ENCODE assay signal across 9 cellular contexts in the genomic region with DNA sequence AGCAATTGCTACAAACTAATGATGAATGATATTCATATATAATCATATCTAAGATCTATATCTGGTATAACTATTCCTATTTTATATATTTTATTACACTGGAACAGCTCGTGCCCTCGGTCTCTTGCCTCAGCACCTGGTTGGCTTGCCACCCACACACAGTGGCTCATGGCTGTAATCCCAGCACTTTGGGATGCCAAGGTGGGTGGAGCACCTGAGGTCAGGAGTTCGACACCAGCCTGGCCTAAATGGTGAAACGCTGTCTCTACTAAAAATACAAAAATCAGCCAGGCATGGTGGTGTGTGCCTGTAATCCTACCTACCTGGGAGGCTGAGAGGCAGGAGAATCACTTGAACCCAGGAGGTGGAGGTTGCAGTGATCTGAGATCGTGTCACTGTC. TPM values are rescaled to one million over a fixed set of nuclear protein-coding genes. Genes with fewer than 3 reads are reported as not detected.
DNase-seq lines count a peak whose midpoint lies in the region; ATAC-seq, FAIRE-seq and TF ChIP-seq lines count a peak whose summit lies in the region.
"Not testable (repeated sequence)": the region's sequence is repeated elsewhere in the genome, so short reads cannot be mapped to it uniquely, and the experiment has no call there.
"Had no signal": no experiment of that assay in that cellular context is flagged by ENCODE, and none has a peak within 500 bp of the region (broad histone marks: within the 10 kb centered on the region; RNA-seq: fewer than 3 reads in every experiment).

No MANE protein-coding gene starts in this region.

- not testable (repeated sequence) for H3K27ac Mint-ChIP-seq in CD8-positive, alpha-beta T cell
- peak overlapping the region; percentile 92 for H3K27ac Mint-ChIP-seq in activated B cell treated with CpG ODN at 0.5 μM for 24 hours
- peak overlapping the region; percentile 96 for H3K27ac Mint-ChIP-seq in mesothelial cell of epicardium
- peak overlapping the region; percentile 93 for H3K27ac Mint-ChIP-seq in type B pancreatic cell

- intact Hi-C loops in CD8-positive, alpha-beta T cell (cut with DNase I, micrococcal nuclease): loop anchor here in 1 of 2 experiments (2.0 kb wide), 1 partner anchor 97 kb away; no protein-coding TSS in a partner anchor
- intact Hi-C loops in activated B cell treated with CpG ODN at 0.5 μM for 24 hours (cut with micrococcal nuclease) (loop anchor here (2.0 kb wide), 2 partner anchors 35 to 131 kb away; a partner anchor contains a TSS), GM12878 (cut with micrococcal nuclease; ENCODE audit: unreplicated experiment) (loop anchor here (2.0 to 10.0 kb wide), 2 partner anchors 65 to 131 kb away; a partner anchor contains a TSS)
- intact Hi-C loops in sigmoid colon (cut with DNase I): not testable (repeated sequence)

- DNase-seq in CD8-positive, alpha-beta T cell; MM.1S; activated B cell treated with CpG ODN at 0.5 μM for 24 hours; GM12878 (ENCODE audit: low read depth, low spot score); mesothelial cell of epicardium (ENCODE audit: low spot score in 2 of 2, unreplicated experiment in 2 of 2); sigmoid colon; type B pancreatic cell (ENCODE audit: extremely low spot score, unreplicated experiment): not testable (repeated sequence)

- not testable (repeated sequence) for TF ChIP-seq POLR2A in GM12878 (IDR thresholded peaks at IDR 0.05; ENCODE audit: low read depth, low read length); gastroesophageal sphincter (IDR thresholded peaks at IDR 0.05); sigmoid colon (IDR thresholded peaks at IDR 0.05)

- not testable (repeated sequence) for H3K27me3 ChIP-seq in CD8-positive, alpha-beta T cell (ENCODE audit: insufficient read depth, low read length); MM.1S (replicated peaks; ENCODE audit: insufficient read depth, low read length); GM12878 (replicated peaks in 1 of 2; ENCODE audit: control insufficient read depth in 2 of 2, insufficient read depth in 2 of 2, low read length in 1 of 2); gastroesophageal sphincter; sigmoid colon

- peak overlapping the region; percentile 80 for H3K4me3 Mint-ChIP-seq in CD8-positive, alpha-beta T cell
- H3K4me3 Mint-ChIP-seq in activated B cell treated with CpG ODN at 0.5 μM for 24 hours: peak overlapping the region; percentile 85
- peak overlapping the region; percentile 59 for H3K4me3 Mint-ChIP-seq in mesothelial cell of epicardium
- peak overlapping the region; percentile 85 for H3K4me3 Mint-ChIP-seq in type B pancreatic cell

- not testable (repeated sequence) for TF ChIP-seq RAD21 in GM12878 (IDR thresholded peaks at IDR 0.05; ENCODE audit: insufficient read depth, low read depth, low read length)

- POLR2A ChIA-PET in CD8-positive, alpha-beta T cell (lab: Charles Lee): not testable (repeated sequence)
- POLR2A ChIA-PET in activated B cell treated with CpG ODN at 0.5 μM for 24 hours (lab: Charles Lee) (interaction anchor here (1.0 to 1.8 kb wide), 3 partner anchors 107 to 473 kb away, joined by 4 to 9 read pairs (median 5); a partner anchor contains a TSS), GM12878 (lab: Charles Lee) (interaction anchor here (0.6 kb wide), 1 partner anchor 110 kb away, joined by 3 read pairs; no protein-coding TSS in a partner anchor)

- H3K4me1 ChIP-seq in CD8-positive, alpha-beta T cell (ENCODE audit: insufficient read depth, low read length); MM.1S (ENCODE audit: low read length); GM12878 (ENCODE audit: control insufficient read depth, insufficient read depth, low read length): not testable (repeated sequence)
- H3K4me1 ChIP-seq in gastroesophageal sphincter: peaks cover 0 to 21% (median under 1%) of the 10 kb centered on the region in 3 donors
- peaks cover 0 to 16% (median 9%) of the 10 kb centered on the region in 4 donors for H3K4me1 ChIP-seq in sigmoid colon

- H3K36me3 Mint-ChIP-seq in CD8-positive, alpha-beta T cell; activated B cell treated with CpG ODN at 0.5 μM for 24 hours (ENCODE audit: low read depth); mesothelial cell of epicardium; type B pancreatic cell: not testable (repeated sequence)

- SMC1A ChIA-PET in GM12878 (lab: Charles Lee; ENCODE audit: uncharacterized antibody, unreplicated experiment): interaction anchor here (0.7 to 1.8 kb wide), 5 partner anchors 41 to 134 kb away, joined by 3 to 5 read pairs (median 3); a partner anchor contains a TSS

- peak overlapping the region; percentile 45; the same call in 1 of the 2 replicates for H3K4me2 ChIP-seq in MM.1S (ENCODE audit: low read depth, low read length)
- H3K4me2 ChIP-seq in GM12878 (ENCODE audit: control insufficient read depth, insufficient read depth): not testable (repeated sequence)

- TF ChIP-seq CTCF in CD8-positive, alpha-beta T cell (IDR thresholded peaks at IDR 0.05); MM.1S (IDR thresholded peaks at IDR 0.05; ENCODE audit: low read length); activated B cell treated with CpG ODN at 0.5 μM for 24 hours (IDR thresholded peaks at IDR 0.05); GM12878 (IDR thresholded peaks at IDR 0.05 in 2 of 3, conservative IDR thresholded peaks at IDR 0.05 in 1 of 3; ENCODE audit: control insufficient read depth in 2 of 3, extremely low read depth in 1 of 3, insufficient read depth in 1 of 3, low read depth in 3 of 3, low read length in 3 of 3); gastroesophageal sphincter (IDR thresholded peaks at IDR 0.05); mesothelial cell of epicardium (IDR thresholded peaks at IDR 0.05; ENCODE audit: unreplicated experiment); sigmoid colon (IDR thresholded peaks at IDR 0.05); type B pancreatic cell (conservative IDR thresholded peaks at IDR 0.05): not testable (repeated sequence)

- not testable (repeated sequence) for H3K79me2 ChIP-seq in MM.1S (ENCODE audit: low read length); GM12878 (ENCODE audit: control insufficient read depth, insufficient read depth, low read length)

- CTCF ChIA-PET in CD8-positive, alpha-beta T cell (lab: Charles Lee): not testable (repeated sequence)
- CTCF ChIA-PET in activated B cell treated with CpG ODN at 0.5 μM for 24 hours (lab: Charles Lee) (interaction anchor here (0.6 kb wide), 1 partner anchor 521 kb away, joined by 3 read pairs; no protein-coding TSS in a partner anchor), GM12878 (lab: Yijun Ruan, JAX) (interaction anchor here (0.6 to 3.4 kb wide), 14 partner anchors 10 to 200 kb away, joined by 3 to 17 read pairs (median 4); a partner anchor contains a TSS)

- WGBS in GM12878 (ENCODE audit: insufficient coverage, insufficient replicate concordance, low lambda C conversion rate, missing lambda C conversion rate): 30% methylated on average over 5 of the region's 5 CpGs
- WGBS in gastroesophageal sphincter (ENCODE audit: low coverage in 1 of 2), 2 donors: 68 to 79% methylated on average over 5 of the region's 5 CpGs
- 62 to 79% methylated on average over 5 of the region's 5 CpGs for WGBS in sigmoid colon, 2 donors

- not testable (repeated sequence) for H3K27me3 Mint-ChIP-seq in CD8-positive, alpha-beta T cell (ENCODE audit: low read depth); activated B cell treated with CpG ODN at 0.5 μM for 24 hours; mesothelial cell of epicardium (ENCODE audit: low read depth); type B pancreatic cell

- not testable (repeated sequence) for H3K4me3 ChIP-seq in CD8-positive, alpha-beta T cell (ENCODE audit: low read depth, low read length); MM.1S (ENCODE audit: low read length); GM12878; gastroesophageal sphincter; sigmoid colon

- peaks cover 18% of the 10 kb centered on the region for H3F3A ChIP-seq in MM.1S (ENCODE audit: insufficient read depth, low read length)

- not testable (repeated sequence) for FAIRE-seq in GM12878 (lab: Jason Lieb, UNC)

- not testable (repeated sequence) for H4K20me1 ChIP-seq in MM.1S (ENCODE audit: insufficient read depth, low read length); GM12878 (ENCODE audit: control insufficient read depth, insufficient read depth)

- H2AFZ ChIP-seq in MM.1S (ENCODE audit: low read length): peak overlapping the region; percentile 58
- peak overlapping the region; percentile 35 for H2AFZ ChIP-seq in GM12878 (ENCODE audit: control insufficient read depth, low read depth, low read length)

- in situ Hi-C loops in GM12878 (cut with MboI): loop anchor here (5.0 kb wide), 1 partner anchor 104 kb away; no protein-coding TSS in a partner anchor

- not testable (repeated sequence) for H3K36me3 ChIP-seq in CD8-positive, alpha-beta T cell (ENCODE audit: insufficient read depth, low read length); MM.1S (replicated peaks; ENCODE audit: insufficient read depth, low read length); GM12878 (ENCODE audit: control insufficient read depth in 2 of 2, insufficient read depth in 2 of 2, low read length in 1 of 2); gastroesophageal sphincter; sigmoid colon

- H3K27ac ChIP-seq in CD8-positive, alpha-beta T cell (ENCODE audit: low read depth, low read length); MM.1S (ENCODE audit: low read length); GM12878 (ENCODE audit: control insufficient read depth, insufficient read depth): not testable (repeated sequence)
- peak overlapping the region; percentile 13 to 86 (median 80) for H3K27ac ChIP-seq in gastroesophageal sphincter
- peak overlapping the region; percentile 66 to 81 (median 78) for H3K27ac ChIP-seq in sigmoid colon

- BruUV-seq in GM12878 (replicated peaks; lab: Mats Ljungman, UMichigan): TSS peak; percentile 92

- not testable (repeated sequence) for H3K9me3 Mint-ChIP-seq in CD8-positive, alpha-beta T cell; activated B cell treated with CpG ODN at 0.5 μM for 24 hours; mesothelial cell of epicardium; type B pancreatic cell

- not testable (repeated sequence) for ATAC-seq in CD8-positive, alpha-beta T cell; activated B cell treated with CpG ODN at 0.5 μM for 24 hours (ENCODE audit: low read depth); GM12878; gastroesophageal sphincter

- H3K9me3 ChIP-seq in CD8-positive, alpha-beta T cell (ENCODE audit: low read length); MM.1S (replicated peaks; ENCODE audit: insufficient read depth, low read length); GM12878 (replicated peaks; ENCODE audit: control insufficient read depth, insufficient read depth, low read length); gastroesophageal sphincter; sigmoid colon: not testable (repeated sequence)

- H3K9me2 ChIP-seq in MM.1S (replicated peaks; ENCODE audit: insufficient read depth, low read length): not testable (repeated sequence)

- H3K9ac ChIP-seq in MM.1S (ENCODE audit: low read length): peak overlapping the region; percentile 16; the same call in 1 of the 2 replicates
- not testable (repeated sequence) for H3K9ac ChIP-seq in GM12878 (ENCODE audit: control insufficient read depth, insufficient read depth, low read length)

- H3K4me1 Mint-ChIP-seq in CD8-positive, alpha-beta T cell (ENCODE audit: low read depth): peaks cover 10% of the 10 kb centered on the region
- H3K4me1 Mint-ChIP-seq in activated B cell treated with CpG ODN at 0.5 μM for 24 hours: peaks cover 13% of the 10 kb centered on the region
- H3K4me1 Mint-ChIP-seq in mesothelial cell of epicardium: peaks cover 11% of the 10 kb centered on the region
- H3K4me1 Mint-ChIP-seq in type B pancreatic cell (ENCODE audit: unreplicated experiment): not testable (repeated sequence)

- not testable (repeated sequence) for TF ChIP-seq EP300 in GM12878 (IDR thresholded peaks at IDR 0.05; ENCODE audit: borderline replicate concordance in 1 of 2, control insufficient read depth in 1 of 2, low read depth in 2 of 2, low read length in 2 of 2); gastroesophageal sphincter (IDR thresholded peaks at IDR 0.05); sigmoid colon (IDR thresholded peaks at IDR 0.05)

- RAD21 ChIA-PET in GM12878 (lab: Charles Lee; ENCODE audit: unreplicated experiment): interaction anchor here (0.6 to 1.2 kb wide), 4 partner anchors 62 to 386 kb away, joined by 3 to 4 read pairs (median 3); a partner anchor contains a TSS

RNA-seq across cellular contexts. Expression of a gene that starts 6.2 kb away (rescaled TPM):
- 10 to 100 TPM; 27.0 to 29.6 TPM for total RNA-seq in CD8-positive, alpha-beta T cell
- total RNA-seq in activated B cell treated with CpG ODN at 0.5 μM for 24 hours: 26.1 and 32.4 TPM in 2 replicates
- 13.0 and 24.6 TPM in 2 replicates for total RNA-seq in GM12878 (2013; cell fraction: nucleolus; rRNA removed)
- total RNA-seq in GM12878 (2014; rRNA removed): 56.1 and 58.6 TPM in 2 replicates
- 16.9 and 24.6 TPM in 2 replicates for total RNA-seq in GM12878 (2014; rRNA removed; fragmentation: Illumina TruSeq; extraction: Trizol)
- total RNA-seq in GM12878 (2021): 66.8 and 76.4 TPM in 2 replicates
- 5.4 TPM for polyA plus RNA-seq in GM12878 (2011; ENCODE audit: low read depth)
- polyA plus RNA-seq in GM12878 (2011; rRNA removed): 6.6 and 16.2 TPM in 2 replicates
- 24.6 and 42.6 TPM in 2 replicates for polyA plus RNA-seq in GM12878 (2011; cell fraction: cytosol; rRNA removed)
- 41.2 and 70.4 TPM in 2 replicates for polyA plus RNA-seq in GM12878 (2011; cell fraction: nucleus; rRNA removed)
- 20.3 and 26.6 TPM in 2 replicates for polyA plus RNA-seq in GM12878 (2012)
- 0.95 and 9.0 TPM in 2 replicates for polyA plus RNA-seq in GM12878 (2014; fragmentation: Illumina TruSeq; extraction: Trizol)
- polyA plus RNA-seq in GM12878 (2014; fragmentation: Nextera tagmentation; extraction: Ambion mirVana): 1 to 10 TPM in 1 of 2 experiments, under 1 TPM in 1; 0.05 to 1.3 TPM
- polyA plus RNA-seq in GM12878 (2014; rRNA removed): 53.3 and 69.0 TPM in 2 replicates
- polyA plus RNA-seq in GM12878 (2016; fragmentation: Nextera tagmentation; extraction: Ambion mirVana): 10 to 100 TPM; 84.4 to 93.5 TPM
- 9.5 and 26.3 TPM in 2 replicates for polyA minus RNA-seq in GM12878 (2011; rRNA and poly(A)+ RNA removed)
- 17.2 and 17.7 TPM in 2 replicates for polyA minus RNA-seq in GM12878 (2011; cell fraction: cytosol; rRNA and poly(A)+ RNA removed)
- 8.9 and 14.9 TPM in 2 replicates for polyA minus RNA-seq in GM12878 (2011; cell fraction: nucleus; rRNA and poly(A)+ RNA removed)
- 10 to 100 TPM; 14.9 to 32.9 (median 19.1) TPM for total RNA-seq in gastroesophageal sphincter
- 31.8 to 35.4 TPM (median 35.3 TPM) in 3 replicates for total RNA-seq in mesothelial cell of epicardium
- total RNA-seq in sigmoid colon: 10 to 100 TPM in 3 of 4 donors, 1 to 10 TPM in 1; 8.6 to 14.7 (median 12.1) TPM
- polyA plus RNA-seq in sigmoid colon: 10 to 100 TPM; 12.6 to 40.4 (median 13.6) TPM
- 37.8 and 39.8 TPM in 2 replicates for total RNA-seq in type B pancreatic cell (ENCODE audit: low replicate concordance)

RNA-seq across cellular contexts. Expression of a gene that starts 34.2 kb away (rescaled TPM):
- total RNA-seq in CD8-positive, alpha-beta T cell: 10 to 100 TPM; 55.4 to 69.6 TPM
- 47.4 and 49.5 TPM in 2 replicates for total RNA-seq in activated B cell treated with CpG ODN at 0.5 μM for 24 hours
- 53.2 and 60.0 TPM in 2 replicates for total RNA-seq in GM12878 (2013; cell fraction: nucleolus; rRNA removed)
- 29.7 and 35.7 TPM in 2 replicates for total RNA-seq in GM12878 (2014; rRNA removed)
- total RNA-seq in GM12878 (2014; rRNA removed; fragmentation: Illumina TruSeq; extraction: Trizol): 9.3 and 10.7 TPM in 2 replicates
- total RNA-seq in GM12878 (2021): 32.9 and 36.8 TPM in 2 replicates
- 4.4 TPM for polyA plus RNA-seq in GM12878 (2011; ENCODE audit: low read depth)
- polyA plus RNA-seq in GM12878 (2011; rRNA removed): 7.6 and 14.0 TPM in 2 replicates
- 14.1 and 30.5 TPM in 2 replicates for polyA plus RNA-seq in GM12878 (2011; cell fraction: cytosol; rRNA removed)
- polyA plus RNA-seq in GM12878 (2011; cell fraction: nucleus; rRNA removed): 90.3 and 160 TPM in 2 replicates
- polyA plus RNA-seq in GM12878 (2012): 14.0 and 21.3 TPM in 2 replicates
- 2.1 and 5.8 TPM in 2 replicates for polyA plus RNA-seq in GM12878 (2014; fragmentation: Illumina TruSeq; extraction: Trizol)
- under 1 TPM; 0.03 to 0.73 TPM for polyA plus RNA-seq in GM12878 (2014; fragmentation: Nextera tagmentation; extraction: Ambion mirVana)
- polyA plus RNA-seq in GM12878 (2014; rRNA removed): 38.8 and 52.5 TPM in 2 replicates
- polyA plus RNA-seq in GM12878 (2016; fragmentation: Nextera tagmentation; extraction: Ambion mirVana): 10 to 100 TPM; 33.7 to 35.1 TPM
- 5.5 and 13.1 TPM in 2 replicates for polyA minus RNA-seq in GM12878 (2011; rRNA and poly(A)+ RNA removed)
- polyA minus RNA-seq in GM12878 (2011; cell fraction: cytosol; rRNA and poly(A)+ RNA removed): 11.0 and 17.0 TPM in 2 replicates
- 13.7 and 34.8 TPM in 2 replicates for polyA minus RNA-seq in GM12878 (2011; cell fraction: nucleus; rRNA and poly(A)+ RNA removed)
- 10 to 100 TPM in 2 of 4 donors, 1 to 10 TPM in 2; 4.1 to 17.9 (median 12.1) TPM for total RNA-seq in gastroesophageal sphincter
- 38.5 to 43.6 TPM (median 39.2 TPM) in 3 replicates for total RNA-seq in mesothelial cell of epicardium
- 10 to 100 TPM; 11.1 to 47.1 (median 13.1) TPM for total RNA-seq in sigmoid colon
- polyA plus RNA-seq in sigmoid colon: 10 to 100 TPM in 1 of 3 donors, 1 to 10 TPM in 2; 4.8 to 49.4 (median 5.3) TPM
- 37.2 and 44.3 TPM in 2 replicates for total RNA-seq in type B pancreatic cell (ENCODE audit: low replicate concordance)

RNA-seq across cellular contexts. Expression of a gene that starts 34.6 kb away (rescaled TPM):
- 1 to 10 TPM; 1.0 to 1.3 TPM for total RNA-seq in CD8-positive, alpha-beta T cell
- 0.31 TPM in 1 of 2 replicates, not detected in the other for total RNA-seq in activated B cell treated with CpG ODN at 0.5 μM for 24 hours
- total RNA-seq in GM12878 (2013; cell fraction: nucleolus; rRNA removed): not detected in 2 replicates
- 0.17 TPM in 1 of 2 replicates, not detected in the other for total RNA-seq in GM12878 (2014; rRNA removed)
- total RNA-seq in GM12878 (2014; rRNA removed; fragmentation: Illumina TruSeq; extraction: Trizol): not detected in 2 replicates
- 0.49 TPM in 1 of 2 replicates, not detected in the other for total RNA-seq in GM12878 (2021)
- polyA plus RNA-seq in GM12878 (2011; ENCODE audit: low read depth): not detected
- not detected in 2 replicates for polyA plus RNA-seq in GM12878 (2011; rRNA removed)
- polyA plus RNA-seq in GM12878 (2011; cell fraction: cytosol; rRNA removed): not detected in 2 replicates
- 0.27 and 0.57 TPM in 2 replicates for polyA plus RNA-seq in GM12878 (2011; cell fraction: nucleus; rRNA removed)
- 0.21 TPM in 1 of 2 replicates, not detected in the other for polyA plus RNA-seq in GM12878 (2012)
- polyA plus RNA-seq in GM12878 (2014; fragmentation: Illumina TruSeq; extraction: Trizol): not detected in 2 replicates
- not detected for polyA plus RNA-seq in GM12878 (2014; fragmentation: Nextera tagmentation; extraction: Ambion mirVana)
- polyA plus RNA-seq in GM12878 (2014; rRNA removed): 0.32 TPM in 1 of 2 replicates, not detected in the other
- not detected for polyA plus RNA-seq in GM12878 (2016; fragmentation: Nextera tagmentation; extraction: Ambion mirVana)
- polyA minus RNA-seq in GM12878 (2011; rRNA and poly(A)+ RNA removed): not detected in 2 replicates
- polyA minus RNA-seq in GM12878 (2011; cell fraction: cytosol; rRNA and poly(A)+ RNA removed): not detected in 2 replicates
- not detected in 2 replicates for polyA minus RNA-seq in GM12878 (2011; cell fraction: nucleus; rRNA and poly(A)+ RNA removed)
- total RNA-seq in gastroesophageal sphincter: 10 to 100 TPM; 12.0 to 18.1 (median 14.4) TPM
- total RNA-seq in mesothelial cell of epicardium: 16.7 to 18.3 TPM (median 17.3 TPM) in 3 replicates
- 10 to 100 TPM; 15.3 to 35.2 (median 17.6) TPM for total RNA-seq in sigmoid colon
- polyA plus RNA-seq in sigmoid colon: 1 to 10 TPM in 2 of 3 donors, not detected in 1; 3.7 to 4.8 TPM
- 3.1 and 10.3 TPM in 2 replicates for total RNA-seq in type B pancreatic cell (ENCODE audit: low replicate concordance)
- total RNA-seq: esophagus mucosa had no signal

RNA-seq across cellular contexts. Expression of a gene that starts 56.3 kb away (rescaled TPM):
- under 1 TPM; 0.79 to 0.89 TPM for total RNA-seq in CD8-positive, alpha-beta T cell
- 0.58 and 0.86 TPM in 2 replicates for total RNA-seq in activated B cell treated with CpG ODN at 0.5 μM for 24 hours
- 1.4 and 2.7 TPM in 2 replicates for total RNA-seq in GM12878 (2013; cell fraction: nucleolus; rRNA removed)
- 0.06 and 0.44 TPM in 2 replicates for total RNA-seq in GM12878 (2014; rRNA removed)
- total RNA-seq in GM12878 (2014; rRNA removed; fragmentation: Illumina TruSeq; extraction: Trizol): 0.41 and 0.63 TPM in 2 replicates
- total RNA-seq in GM12878 (2021): 1.1 and 1.6 TPM in 2 replicates
- 3.2 TPM for polyA plus RNA-seq in GM12878 (2011; ENCODE audit: low read depth)
- polyA plus RNA-seq in GM12878 (2011; rRNA removed): 2.2 and 3.1 TPM in 2 replicates
- polyA plus RNA-seq in GM12878 (2011; cell fraction: cytosol; rRNA removed): 7.5 and 8.5 TPM in 2 replicates
- polyA plus RNA-seq in GM12878 (2011; cell fraction: nucleus; rRNA removed): 1.8 and 3.0 TPM in 2 replicates
- 1.7 and 2.1 TPM in 2 replicates for polyA plus RNA-seq in GM12878 (2012)
- polyA plus RNA-seq in GM12878 (2014; fragmentation: Illumina TruSeq; extraction: Trizol): 0.22 and 0.32 TPM in 2 replicates
- polyA plus RNA-seq in GM12878 (2014; fragmentation: Nextera tagmentation; extraction: Ambion mirVana): under 1 TPM; 0.03 to 0.13 TPM
- polyA plus RNA-seq in GM12878 (2014; rRNA removed): 1.1 and 2.1 TPM in 2 replicates
- polyA plus RNA-seq in GM12878 (2016; fragmentation: Nextera tagmentation; extraction: Ambion mirVana): 1 to 10 TPM; 2.1 to 2.9 TPM
- 0.29 and 2.3 TPM in 2 replicates for polyA minus RNA-seq in GM12878 (2011; rRNA and poly(A)+ RNA removed)
- 0.42 TPM in 1 of 2 replicates, not detected in the other for polyA minus RNA-seq in GM12878 (2011; cell fraction: cytosol; rRNA and poly(A)+ RNA removed)
- 1.2 TPM in 1 of 2 replicates, not detected in the other for polyA minus RNA-seq in GM12878 (2011; cell fraction: nucleus; rRNA and poly(A)+ RNA removed)
- total RNA-seq in gastroesophageal sphincter: 1 to 10 TPM in 1 of 4 donors, under 1 TPM in 2, not detected in 1; 0.47 to 1.1 (median 0.94) TPM
- 2.2 to 3.9 TPM (median 2.9 TPM) in 3 replicates for total RNA-seq in mesothelial cell of epicardium
- under 1 TPM; 0.16 to 0.55 (median 0.45) TPM for total RNA-seq in sigmoid colon
- polyA plus RNA-seq in sigmoid colon: 1 to 10 TPM in 1 of 3 donors, under 1 TPM in 1, not detected in 1; under 0.01 to 1.5 TPM
- 1.8 and 2.4 TPM in 2 replicates for total RNA-seq in type B pancreatic cell (ENCODE audit: low replicate concordance)
